In the genomic region with DNA sequence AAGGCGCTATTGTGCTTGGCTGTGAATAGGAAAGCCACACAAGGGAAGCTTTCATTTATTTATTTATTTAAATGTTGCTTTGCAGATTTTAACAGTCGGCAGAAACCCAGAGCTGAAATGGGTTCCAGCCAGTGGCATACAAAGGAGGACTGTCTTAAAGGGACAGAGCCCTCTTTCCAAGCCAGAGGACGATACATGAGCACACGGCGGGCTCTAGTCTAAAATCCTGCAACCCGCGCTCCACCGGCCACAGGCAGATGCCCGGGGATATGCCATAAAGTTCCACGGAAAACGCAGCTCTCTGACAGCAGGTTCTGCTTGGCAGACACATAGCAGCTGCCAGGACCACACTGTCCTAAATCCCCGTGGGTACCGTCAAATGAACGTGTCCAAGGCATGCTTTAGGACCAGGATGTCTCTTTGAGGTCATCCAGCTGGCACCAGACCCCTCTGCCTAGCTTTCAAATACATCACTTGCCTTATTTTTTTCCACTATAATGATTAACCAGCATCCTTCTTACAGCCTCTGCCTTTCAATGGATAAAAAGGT, we compare ENCODE assay signal across 8 cellular contexts.
DNase-seq lines count a peak whose midpoint lies in the region; ATAC-seq and TF ChIP-seq lines count a peak whose summit lies in the region.

No MANE protein-coding gene starts in this region.

- H3K4me1 Mint-ChIP-seq in nephron = peaks cover 54% of the 10 kb centered on the region

- H3K4me1 ChIP-seq in RWPE2 (ENCODE audit: insufficient read depth, poor library complexity, severe bottlenecking) = peaks cover 38% of the 10 kb centered on the region

- H3K36me3 Mint-ChIP-seq in nephron (ENCODE audit: low read depth) = no peaks in the 10 kb centered on the region

- H3K4me3 ChIP-seq in GM12875 (ENCODE audit: low read depth, low read length) (peak overlapping the region; percentile 49), RWPE2 (ENCODE audit: severe bottlenecking) (peak overlapping the region; percentile 4), epithelial cell of proximal tubule (ENCODE audit: low read depth, low read length) (peak overlapping the region; percentile 60)

- H3K27ac ChIP-seq in 22Rv1 (peak overlapping the region; percentile 29), RWPE2 (ENCODE audit: poor library complexity, severe bottlenecking) (peak overlapping the region; percentile 60)

- peaks cover 18% of the 10 kb centered on the region for H3K27me3 Mint-ChIP-seq in nephron (ENCODE audit: low read depth)

- H3K36me3 ChIP-seq in RWPE2 (ENCODE audit: low read depth) = no peaks in the 10 kb centered on the region

- no peaks in the 10 kb centered on the region for H3K27me3 ChIP-seq in RWPE2 (ENCODE audit: insufficient read depth, poor library complexity, severe bottlenecking)

- CTCF ChIA-PET in HEK293T (lab: Yijun Ruan, JAX) = interaction anchor here (0.6 to 1.6 kb wide), 2 partner anchors 9 to 17 kb away, joined by 5 to 8 read pairs; no protein-coding TSS in a partner anchor

- POLR2A ChIA-PET in HEK293T (lab: Yijun Ruan, JAX) = no interaction called here

- H3K9me3 ChIP-seq in RWPE2 (ENCODE audit: severe bottlenecking) = no peaks in the 10 kb centered on the region

- peak overlapping the region in 2 of 3 experiments; percentile 37 to 82 for H3K27ac Mint-ChIP-seq in nephron

- no peaks in the 10 kb centered on the region for H3K9me3 Mint-ChIP-seq in nephron

- no peak for TF ChIP-seq CTCF in 22Rv1 (IDR thresholded peaks at IDR 0.05)
- no peak for TF ChIP-seq CTCF in GM12875 (IDR thresholded peaks at IDR 0.05; ENCODE audit: borderline replicate concordance, insufficient read depth, low read depth, low read length)
- TF ChIP-seq CTCF in RWPE2 (IDR thresholded peaks at IDR 0.05; ENCODE audit: poor library complexity, severe bottlenecking) = no peak
- TF ChIP-seq CTCF in epithelial cell of proximal tubule (conservative IDR thresholded peaks at IDR 0.05; ENCODE audit: low read depth, low read length) = no peak
- no peak for TF ChIP-seq CTCF in nephron (IDR thresholded peaks at IDR 0.05; ENCODE audit: unreplicated experiment in 3 of 3)

- peak; percentile 63 for ATAC-seq in RWPE2 (ENCODE audit: low read depth)
- ATAC-seq in GM18858 (IDR thresholded peaks at IDR 0.05; ENCODE audit: unreplicated experiment) = no peak

- DNase-seq in RWPE2 (ENCODE audit: low spot score) (no peak), epithelial cell of proximal tubule (ENCODE audit: low read depth) (no peak), HEK293T (ENCODE audit: extremely low spot score) (no peak)
- no peak for DNase-seq in stimulated activated CD4-positive, alpha-beta T cell treated with anti-CD3 and anti-CD28 coated beads, Interleukin-4, amount 100 ng/mL, for 1 hour

- H3K4me3 Mint-ChIP-seq in nephron = peak overlapping the region; percentile 34 to 73 (median 59)

TF ChIP-seq in HEK293T, 16 proteins besides CTCF, POLR2A, EP300 and RAD21:
- TF ChIP-seq FOXA1 (IDR thresholded peaks at IDR 0.05) (no peak), ARNT (IDR thresholded peaks at IDR 0.05) (no peak), ELF4 (IDR thresholded peaks at IDR 0.05) (no peak), HDGF (IDR thresholded peaks at IDR 0.05; ENCODE audit: borderline replicate concordance) (no peak), FOXM1 (IDR thresholded peaks at IDR 0.05; ENCODE audit: borderline replicate concordance) (no peak), BHLHE40 (IDR thresholded peaks at IDR 0.05; ENCODE audit: borderline replicate concordance) (no peak), LEF1 (IDR thresholded peaks at IDR 0.05; ENCODE audit: borderline replicate concordance) (no peak), SP1 (IDR thresholded peaks at IDR 0.05) (no peak), ZNF384 (IDR thresholded peaks at IDR 0.05) (no peak), L3MBTL2 (conservative IDR thresholded peaks at IDR 0.05) (no peak), SUZ12 (IDR thresholded peaks at IDR 0.05) (no peak), CTBP1 (IDR thresholded peaks at IDR 0.05; ENCODE audit: borderline replicate concordance) (no peak), FOXK2 (IDR thresholded peaks at IDR 0.05) (no peak)
- TF ChIP-seq, protein P1, sequence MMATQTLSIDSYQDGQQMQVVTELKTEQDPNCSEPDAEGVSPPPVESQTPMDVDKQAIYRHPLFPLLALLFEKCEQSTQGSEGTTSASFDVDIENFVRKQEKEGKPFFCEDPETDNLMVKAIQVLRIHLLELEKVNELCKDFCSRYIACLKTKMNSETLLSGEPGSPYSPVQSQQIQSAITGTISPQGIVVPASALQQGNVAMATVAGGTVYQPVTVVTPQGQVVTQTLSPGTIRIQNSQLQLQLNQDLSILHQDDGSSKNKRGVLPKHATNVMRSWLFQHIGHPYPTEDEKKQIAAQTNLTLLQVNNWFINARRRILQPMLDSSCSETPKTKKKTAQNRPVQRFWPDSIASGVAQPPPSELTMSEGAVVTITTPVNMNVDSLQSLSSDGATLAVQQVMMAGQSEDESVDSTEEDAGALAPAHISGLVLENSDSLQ (IDR thresholded peaks at IDR 0.05) = no peak

Comparison
In these comparisons a context has a peak if more than half of its experiments do, and no peak if none do; other contexts are left out.
1. H3K4me3 ChIP-seq: peak in every context shown above with its lines; median percentile 60 in epithelial cell of proximal tubule; 49 in GM12875; 4 in RWPE2.